In the genomic region with DNA sequence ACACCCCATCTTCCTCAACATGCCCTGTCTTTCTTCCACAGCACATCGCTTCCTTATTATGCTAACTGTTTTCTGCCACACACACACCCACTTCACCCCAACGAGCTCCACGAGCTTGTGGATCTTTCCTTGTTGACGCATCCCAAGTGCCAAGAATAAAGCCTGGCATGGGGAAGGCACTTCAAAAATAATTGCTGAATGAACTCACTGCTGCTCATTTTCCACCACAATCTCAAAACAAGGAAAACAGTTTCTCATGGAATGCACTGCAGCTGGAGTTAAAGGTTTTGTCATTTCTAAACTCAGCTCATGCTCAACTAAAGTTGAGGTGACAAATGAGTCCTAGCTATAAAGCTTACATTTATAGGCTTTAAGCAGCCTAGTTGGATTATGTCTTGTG, we compare ENCODE assay signal across 19 cellular contexts.
"Had no signal": no experiment of that assay in that cellular context is flagged by ENCODE, and none has a peak within 500 bp of the region (broad histone marks: within the 10 kb centered on the region; RNA-seq: fewer than 3 reads in every experiment).

No MANE protein-coding gene starts in this region.

- H3K4me1 ChIP-seq: body of pancreas, gastroesophageal sphincter, sigmoid colon, vagina had no signal

- H3K36me3 ChIP-seq: gastroesophageal sphincter, left ventricle myocardium inferior, sigmoid colon, thoracic aorta, vagina had no signal

- ATAC-seq: body of pancreas, gastroesophageal sphincter, natural killer cell had no signal

- H3K4me3 ChIP-seq: body of pancreas, gastroesophageal sphincter, left ventricle myocardium inferior, sigmoid colon, thoracic aorta, vagina had no signal

- H3K27ac ChIP-seq: body of pancreas, gastroesophageal sphincter, left ventricle myocardium inferior, sigmoid colon, thoracic aorta, vagina had no signal

- DNase-seq: activated CD4-positive, alpha-beta T cell treated with anti-CD3 and anti-CD28 coated beads for 4 hours; activated CD4-positive, alpha-beta T cell treated with anti-CD3 and anti-CD28 coated beads, Interleukin-2, amount 50 U/mL, for 48 hours; activated CD4-positive, CD25-positive, alpha-beta regulatory T cell; activated effector memory CD4-positive, alpha-beta T cell treated with anti-CD3 and anti-CD28 coated beads, Interleukin-2, amount 50 U/mL, for 16 hours; activated naive CD4-positive, alpha-beta T cell treated with anti-CD3 and anti-CD28 coated beads, Interleukin-2, amount 10 ng/mL, durations not matched to agents 7 days and 5 days; body of pancreas; dermis blood vessel endothelial cell; effector CD8-positive, alpha-beta T cell; hypothalamus; left ventricle myocardium inferior; natural killer cell; retina; sigmoid colon; stimulated activated CD4-positive, alpha-beta T cell treated with anti-CD3 and anti-CD28 coated beads, Interleukin-4, amount 100 ng/mL, for 1 hour; stimulated activated naive CD4-positive, alpha-beta T cell treated with Interleukin-2 at 50 U/mL for 16 hours; T1000 had no signal

- H3K27me3 ChIP-seq: body of pancreas, sigmoid colon, vagina had no signal

- H3K9me3 ChIP-seq: body of pancreas, gastroesophageal sphincter, left ventricle myocardium inferior, sigmoid colon, thoracic aorta, vagina had no signal
